11 cellular contexts compared by ENCODE assay signal in genomic region chr9:1726993-1727759, GRCh38.
DNase-seq lines count a peak whose midpoint lies in the region; ATAC-seq and TF ChIP-seq lines count a peak whose summit lies in the region.
"Had no signal": no experiment of that assay in that cellular context is flagged by ENCODE, and none has a peak within 500 bp of the region (broad histone marks: within the 10 kb centered on the region; RNA-seq: fewer than 3 reads in every experiment).

No MANE protein-coding gene starts in this region.

- no peak overlapping the region for H2AFZ ChIP-seq in MM.1S (ENCODE audit: low read length)

- H3K9me3 ChIP-seq in MM.1S (replicated peaks; ENCODE audit: insufficient read depth, low read length) (no peaks in the 10 kb centered on the region), endodermal cell (ENCODE audit: control insufficient read depth, low read length) (no peaks in the 10 kb centered on the region)
- H3K9me3 ChIP-seq: esophagus muscularis mucosa, upper lobe of left lung had no signal

- no peak overlapping the region for H3K27ac ChIP-seq in MM.1S (ENCODE audit: low read length)
- H3K27ac ChIP-seq in endodermal cell (ENCODE audit: low read depth, low read length), result no peak overlapping the region
- H3K27ac ChIP-seq: esophagus muscularis mucosa, upper lobe of left lung had no signal

- H3K4me1 ChIP-seq in MM.1S (ENCODE audit: low read length) (no peaks in the 10 kb centered on the region), endodermal cell (ENCODE audit: control insufficient read depth, insufficient read depth, low read length) (peaks cover 2% of the 10 kb centered on the region)
- H3K4me1 ChIP-seq: esophagus muscularis mucosa, upper lobe of left lung had no signal

- H3K9ac ChIP-seq in MM.1S (ENCODE audit: low read length), result no peak overlapping the region
- H3K9ac ChIP-seq in endodermal cell (ENCODE audit: extremely low read depth, low read length, poor library complexity, severe bottlenecking), result no peak overlapping the region

- no peaks in the 10 kb centered on the region for H3F3A ChIP-seq in MM.1S (ENCODE audit: insufficient read depth, low read length)

- no peaks in the 10 kb centered on the region for H3K9me3 Mint-ChIP-seq in endodermal cell
- no peaks in the 10 kb centered on the region for H3K9me3 Mint-ChIP-seq in T-helper 2 cell treated with Interferon-gamma antibody and Interleukin-4, amounts not matched to agents 5 μg/mL and 100 μg/mL, for 36 hours

- H3K36me3 ChIP-seq in MM.1S (replicated peaks; ENCODE audit: insufficient read depth, low read length), result no peaks in the 10 kb centered on the region
- H3K36me3 ChIP-seq in endodermal cell (ENCODE audit: control insufficient read depth, insufficient read depth, low read length), result no peaks in the 10 kb centered on the region
- H3K36me3 ChIP-seq: esophagus muscularis mucosa, upper lobe of left lung had no signal

- peak; percentile 47 for DNase-seq in D341Med (ENCODE audit: low spot score)
- peak; percentile 19 for DNase-seq in MM.1S
- peak; percentile 68 for DNase-seq in endodermal cell
- DNase-seq in T-helper 2 cell treated with Interferon-gamma antibody and Interleukin-4, amounts not matched to agents 5 μg/mL and 100 μg/mL, for 36 hours (ENCODE audit: low spot score), result no peak
- no peak for DNase-seq in OCI-M2 (lab: John Stamatoyannopoulos, UW; ENCODE audit: unreplicated experiment)
- no peak for DNase-seq in activated effector memory CD4-positive, alpha-beta T cell treated with Interleukin-2 at 50 U/mL for 16 hours
- DNase-seq: T1000, upper lobe of left lung had no signal

- no peak overlapping the region for H3K4me2 ChIP-seq in MM.1S (ENCODE audit: low read depth, low read length)

- 77 to 100% methylated on average over 2 to 4 of the region's 4 CpGs for WGBS in endodermal cell (ENCODE audit: insufficient coverage in 1 of 2, insufficient read length in 1 of 2), 2 experiments

- H3K4me3 Mint-ChIP-seq in endodermal cell, result no peak overlapping the region
- H3K4me3 Mint-ChIP-seq in T-helper 2 cell treated with Interferon-gamma antibody and Interleukin-4, amounts not matched to agents 5 μg/mL and 100 μg/mL, for 36 hours, result no peak overlapping the region

- peak; percentile 78 for ATAC-seq in GM18502 (IDR thresholded peaks at IDR 0.05; ENCODE audit: poor library complexity, unreplicated experiment)
- no peak for ATAC-seq in GM18873 (IDR thresholded peaks at IDR 0.05; ENCODE audit: low FRiP score, unreplicated experiment)

- H3K27ac Mint-ChIP-seq in endodermal cell, result no peak overlapping the region
- H3K27ac Mint-ChIP-seq in T-helper 2 cell treated with Interferon-gamma antibody and Interleukin-4, amounts not matched to agents 5 μg/mL and 100 μg/mL, for 36 hours, result no peak overlapping the region

- H3K4me1 Mint-ChIP-seq in endodermal cell, result peaks cover 16% of the 10 kb centered on the region
- H3K4me1 Mint-ChIP-seq in T-helper 2 cell treated with Interferon-gamma antibody and Interleukin-4, amounts not matched to agents 5 μg/mL and 100 μg/mL, for 36 hours (ENCODE audit: low read depth), result no peaks in the 10 kb centered on the region

- H3K4me3 ChIP-seq in MM.1S (ENCODE audit: low read length), result no peak overlapping the region
- H3K4me3 ChIP-seq in endodermal cell (ENCODE audit: low read length), result no peak overlapping the region
- H3K4me3 ChIP-seq: esophagus muscularis mucosa, upper lobe of left lung had no signal

- H3K27me3 Mint-ChIP-seq in endodermal cell (ENCODE audit: insufficient read depth), result no peaks in the 10 kb centered on the region
- H3K27me3 Mint-ChIP-seq in T-helper 2 cell treated with Interferon-gamma antibody and Interleukin-4, amounts not matched to agents 5 μg/mL and 100 μg/mL, for 36 hours (ENCODE audit: low read depth), result no peaks in the 10 kb centered on the region

- H3K36me3 Mint-ChIP-seq in endodermal cell (ENCODE audit: low read depth), result no peaks in the 10 kb centered on the region
- H3K36me3 Mint-ChIP-seq in T-helper 2 cell treated with Interferon-gamma antibody and Interleukin-4, amounts not matched to agents 5 μg/mL and 100 μg/mL, for 36 hours (ENCODE audit: low read depth), result no peaks in the 10 kb centered on the region

- TF ChIP-seq CTCF in MM.1S (IDR thresholded peaks at IDR 0.05; ENCODE audit: low read length) (peak; percentile 47), endodermal cell (conservative IDR thresholded peaks at IDR 0.05) (peak; percentile 81)

- H3K79me2 ChIP-seq in MM.1S (ENCODE audit: low read length), result no peaks in the 10 kb centered on the region

- no peaks in the 10 kb centered on the region for H4K20me1 ChIP-seq in MM.1S (ENCODE audit: insufficient read depth, low read length)

- H3K27me3 ChIP-seq in MM.1S (replicated peaks; ENCODE audit: insufficient read depth, low read length) (no peaks in the 10 kb centered on the region), endodermal cell (ENCODE audit: control insufficient read depth, insufficient read depth, low read length, poor library complexity, severe bottlenecking) (no peaks in the 10 kb centered on the region)
- H3K27me3 ChIP-seq: upper lobe of left lung had no signal

- no peaks in the 10 kb centered on the region for H3K9me2 ChIP-seq in MM.1S (replicated peaks; ENCODE audit: insufficient read depth, low read length)

Comparison
In these comparisons a context has a peak if more than half of its experiments do, and no peak if none do; other contexts are left out.
1. DNase-seq: peak in D341Med (single experiment), MM.1S (single experiment) and endodermal cell (single experiment); none in T-helper 2 cell treated with Interferon-gamma antibody and Interleukin-4, amounts not matched to agents 5 μg/mL and 100 μg/mL, for 36 hours (single experiment), OCI-M2 (single experiment) and activated effector memory CD4-positive, alpha-beta T cell treated with Interleukin-2 at 50 U/mL for 16 hours (single experiment).